1 cellular context compared by ENCODE assay signal in the genomic region with DNA sequence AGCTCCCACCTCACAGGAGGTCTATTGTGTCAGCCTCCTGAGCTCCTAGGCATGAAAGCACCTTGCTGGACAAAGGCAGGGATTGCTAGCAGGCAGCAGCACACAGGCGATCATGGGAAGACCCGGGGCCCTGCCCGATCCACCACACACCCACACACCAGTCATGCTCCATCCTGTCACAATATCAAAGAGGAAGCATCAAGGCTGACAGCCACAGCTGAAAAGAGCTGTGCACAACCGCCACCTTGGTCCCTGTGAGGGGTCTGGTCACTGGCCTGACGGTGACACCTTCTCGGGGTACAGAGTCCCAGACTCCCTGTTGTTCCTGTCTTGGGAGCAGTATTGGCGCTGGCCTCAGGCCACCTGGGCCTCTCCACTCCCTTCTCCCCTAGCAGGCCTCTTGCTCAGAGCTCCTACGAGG.
TF ChIP-seq lines count a peak whose summit lies in the region.

No MANE protein-coding gene starts in this region.

TF ChIP-seq in WTC11, 78 proteins besides CTCF, POLR2A, EP300 and RAD21:
- TF ChIP-seq TEAD1 (CRISPR knock-in tag; IDR thresholded peaks at IDR 0.05), result no peak
- TF ChIP-seq PRRX2 (CRISPR knock-in tag; IDR thresholded peaks at IDR 0.05), result no peak
- TF ChIP-seq, protein P1, sequence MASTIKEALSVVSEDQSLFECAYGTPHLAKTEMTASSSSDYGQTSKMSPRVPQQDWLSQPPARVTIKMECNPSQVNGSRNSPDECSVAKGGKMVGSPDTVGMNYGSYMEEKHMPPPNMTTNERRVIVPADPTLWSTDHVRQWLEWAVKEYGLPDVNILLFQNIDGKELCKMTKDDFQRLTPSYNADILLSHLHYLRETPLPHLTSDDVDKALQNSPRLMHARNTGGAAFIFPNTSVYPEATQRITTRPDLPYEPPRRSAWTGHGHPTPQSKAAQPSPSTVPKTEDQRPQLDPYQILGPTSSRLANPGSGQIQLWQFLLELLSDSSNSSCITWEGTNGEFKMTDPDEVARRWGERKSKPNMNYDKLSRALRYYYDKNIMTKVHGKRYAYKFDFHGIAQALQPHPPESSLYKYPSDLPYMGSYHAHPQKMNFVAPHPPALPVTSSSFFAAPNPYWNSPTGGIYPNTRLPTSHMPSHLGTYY (CRISPR knock-in tag; IDR thresholded peaks at IDR 0.05), result no peak
- no peak for TF ChIP-seq ZBTB21 (CRISPR knock-in tag; IDR thresholded peaks at IDR 0.05; ENCODE audit: borderline replicate concordance)
- TF ChIP-seq, protein P2, sequence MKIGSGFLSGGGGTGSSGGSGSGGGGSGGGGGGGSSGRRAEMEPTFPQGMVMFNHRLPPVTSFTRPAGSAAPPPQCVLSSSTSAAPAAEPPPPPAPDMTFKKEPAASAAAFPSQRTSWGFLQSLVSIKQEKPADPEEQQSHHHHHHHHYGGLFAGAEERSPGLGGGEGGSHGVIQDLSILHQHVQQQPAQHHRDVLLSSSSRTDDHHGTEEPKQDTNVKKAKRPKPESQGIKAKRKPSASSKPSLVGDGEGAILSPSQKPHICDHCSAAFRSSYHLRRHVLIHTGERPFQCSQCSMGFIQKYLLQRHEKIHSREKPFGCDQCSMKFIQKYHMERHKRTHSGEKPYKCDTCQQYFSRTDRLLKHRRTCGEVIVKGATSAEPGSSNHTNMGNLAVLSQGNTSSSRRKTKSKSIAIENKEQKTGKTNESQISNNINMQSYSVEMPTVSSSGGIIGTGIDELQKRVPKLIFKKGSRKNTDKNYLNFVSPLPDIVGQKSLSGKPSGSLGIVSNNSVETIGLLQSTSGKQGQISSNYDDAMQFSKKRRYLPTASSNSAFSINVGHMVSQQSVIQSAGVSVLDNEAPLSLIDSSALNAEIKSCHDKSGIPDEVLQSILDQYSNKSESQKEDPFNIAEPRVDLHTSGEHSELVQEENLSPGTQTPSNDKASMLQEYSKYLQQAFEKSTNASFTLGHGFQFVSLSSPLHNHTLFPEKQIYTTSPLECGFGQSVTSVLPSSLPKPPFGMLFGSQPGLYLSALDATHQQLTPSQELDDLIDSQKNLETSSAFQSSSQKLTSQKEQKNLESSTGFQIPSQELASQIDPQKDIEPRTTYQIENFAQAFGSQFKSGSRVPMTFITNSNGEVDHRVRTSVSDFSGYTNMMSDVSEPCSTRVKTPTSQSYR (CRISPR knock-in tag; IDR thresholded peaks at IDR 0.05), result no peak
- TF ChIP-seq MYBL2 (CRISPR knock-in tag; IDR thresholded peaks at IDR 0.05), result no peak
- no peak for TF ChIP-seq ETV6 (CRISPR knock-in tag; IDR thresholded peaks at IDR 0.05)
- TF ChIP-seq, protein P3, sequence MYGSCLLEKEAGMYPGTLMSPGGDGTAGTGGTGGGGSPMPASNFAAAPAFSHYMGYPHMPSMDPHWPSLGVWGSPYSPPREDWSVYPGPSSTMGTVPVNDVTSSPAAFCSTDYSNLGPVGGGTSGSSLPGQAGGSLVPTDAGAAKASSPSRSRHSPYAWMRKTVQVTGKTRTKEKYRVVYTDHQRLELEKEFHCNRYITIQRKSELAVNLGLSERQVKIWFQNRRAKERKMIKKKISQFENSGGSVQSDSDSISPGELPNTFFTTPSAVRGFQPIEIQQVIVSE (CRISPR knock-in tag; IDR thresholded peaks at IDR 0.05; ENCODE audit: borderline replicate concordance), result no peak
- TF ChIP-seq, protein P4, sequence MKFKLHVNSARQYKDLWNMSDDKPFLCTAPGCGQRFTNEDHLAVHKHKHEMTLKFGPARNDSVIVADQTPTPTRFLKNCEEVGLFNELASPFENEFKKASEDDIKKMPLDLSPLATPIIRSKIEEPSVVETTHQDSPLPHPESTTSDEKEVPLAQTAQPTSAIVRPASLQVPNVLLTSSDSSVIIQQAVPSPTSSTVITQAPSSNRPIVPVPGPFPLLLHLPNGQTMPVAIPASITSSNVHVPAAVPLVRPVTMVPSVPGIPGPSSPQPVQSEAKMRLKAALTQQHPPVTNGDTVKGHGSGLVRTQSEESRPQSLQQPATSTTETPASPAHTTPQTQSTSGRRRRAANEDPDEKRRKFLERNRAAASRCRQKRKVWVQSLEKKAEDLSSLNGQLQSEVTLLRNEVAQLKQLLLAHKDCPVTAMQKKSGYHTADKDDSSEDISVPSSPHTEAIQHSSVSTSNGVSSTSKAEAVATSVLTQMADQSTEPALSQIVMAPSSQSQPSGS (CRISPR knock-in tag; IDR thresholded peaks at IDR 0.05; ENCODE audit: borderline replicate concordance, low read depth), result no peak
- no peak for TF ChIP-seq NR2C2 (CRISPR knock-in tag; IDR thresholded peaks at IDR 0.05)
